In the genomic region with DNA sequence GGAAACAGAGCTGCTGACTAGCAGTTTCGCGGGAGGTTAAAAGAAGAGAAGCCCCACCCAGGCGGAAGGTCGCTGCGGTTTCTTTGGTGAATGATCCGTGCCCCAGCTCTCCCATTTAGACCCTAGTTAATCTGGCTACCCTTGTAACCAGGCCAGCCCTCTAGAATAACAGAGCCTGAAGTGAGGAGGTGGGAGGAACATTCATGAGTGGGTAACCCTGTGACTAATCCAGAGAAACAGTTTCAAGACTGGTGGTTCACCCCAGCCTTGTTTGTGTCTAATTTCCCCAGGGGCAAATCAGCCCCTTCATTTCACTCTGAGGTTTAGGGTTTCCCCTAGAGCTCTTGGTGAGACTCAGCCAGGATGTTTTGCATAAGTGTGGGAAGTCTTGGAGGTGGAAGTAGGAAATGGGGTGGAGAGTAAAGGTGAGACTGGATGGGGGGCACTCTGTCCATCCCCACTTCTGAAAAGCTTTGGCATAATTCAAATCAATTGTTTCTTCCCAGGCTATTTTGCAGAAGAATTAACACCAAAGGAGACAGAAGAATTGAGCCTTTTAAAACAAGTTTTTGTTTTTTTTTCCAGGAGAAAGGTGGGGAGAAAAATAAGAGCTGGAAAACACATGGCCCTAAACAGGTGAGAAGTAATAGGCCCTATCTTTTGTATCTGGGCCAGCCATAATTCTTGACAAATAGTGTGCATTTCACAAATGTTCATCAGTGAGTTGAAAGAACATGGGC, we compare ENCODE assay signal across 8 cellular contexts.
DNase-seq lines count a peak whose midpoint lies in the region; ATAC-seq lines count a peak whose summit lies in the region.

No MANE protein-coding gene starts in this region.

- ATAC-seq in GM18867 (IDR thresholded peaks at IDR 0.05; ENCODE audit: unreplicated experiment), result peak; percentile 72
- peak; percentile 91 for ATAC-seq in HG02884 (IDR thresholded peaks at IDR 0.05; ENCODE audit: unreplicated experiment)

- DNase-seq in OCI-M1 (lab: John Stamatoyannopoulos, UW), result peak; percentile 15
- DNase-seq in activated effector memory CD4-positive, alpha-beta T cell treated with anti-CD3 and anti-CD28 coated beads, Interleukin-2, amount 50 U/mL, for 16 hours, result peak; percentile 91
- peak; percentile 38 to 60 for DNase-seq in stimulated activated CD4-positive, alpha-beta T cell treated with anti-CD3 and anti-CD28 coated beads, Interleukin-15, amount 100 ng/mL, for 1 hour (ENCODE audit: low read depth in 1 of 2, low spot score in 1 of 2)
- no peak for DNase-seq in HCEC 1CT
- DNase-seq in hepatic stellate cell (ENCODE audit: low spot score), result no peak
- DNase-seq in COLO829 (ENCODE audit: low spot score), result no peak

Comparison
In these comparisons a context has a peak if more than half of its experiments do, and no peak if none do; other contexts are left out.
1. DNase-seq: peak in OCI-M1 (single experiment), activated effector memory CD4-positive, alpha-beta T cell treated with anti-CD3 and anti-CD28 coated beads, Interleukin-2, amount 50 U/mL, for 16 hours (single experiment) and stimulated activated CD4-positive, alpha-beta T cell treated with anti-CD3 and anti-CD28 coated beads, Interleukin-15, amount 100 ng/mL, for 1 hour (2 of 2); none in HCEC 1CT (single experiment), hepatic stellate cell (single experiment) and COLO829 (single experiment).